In the genomic region with DNA sequence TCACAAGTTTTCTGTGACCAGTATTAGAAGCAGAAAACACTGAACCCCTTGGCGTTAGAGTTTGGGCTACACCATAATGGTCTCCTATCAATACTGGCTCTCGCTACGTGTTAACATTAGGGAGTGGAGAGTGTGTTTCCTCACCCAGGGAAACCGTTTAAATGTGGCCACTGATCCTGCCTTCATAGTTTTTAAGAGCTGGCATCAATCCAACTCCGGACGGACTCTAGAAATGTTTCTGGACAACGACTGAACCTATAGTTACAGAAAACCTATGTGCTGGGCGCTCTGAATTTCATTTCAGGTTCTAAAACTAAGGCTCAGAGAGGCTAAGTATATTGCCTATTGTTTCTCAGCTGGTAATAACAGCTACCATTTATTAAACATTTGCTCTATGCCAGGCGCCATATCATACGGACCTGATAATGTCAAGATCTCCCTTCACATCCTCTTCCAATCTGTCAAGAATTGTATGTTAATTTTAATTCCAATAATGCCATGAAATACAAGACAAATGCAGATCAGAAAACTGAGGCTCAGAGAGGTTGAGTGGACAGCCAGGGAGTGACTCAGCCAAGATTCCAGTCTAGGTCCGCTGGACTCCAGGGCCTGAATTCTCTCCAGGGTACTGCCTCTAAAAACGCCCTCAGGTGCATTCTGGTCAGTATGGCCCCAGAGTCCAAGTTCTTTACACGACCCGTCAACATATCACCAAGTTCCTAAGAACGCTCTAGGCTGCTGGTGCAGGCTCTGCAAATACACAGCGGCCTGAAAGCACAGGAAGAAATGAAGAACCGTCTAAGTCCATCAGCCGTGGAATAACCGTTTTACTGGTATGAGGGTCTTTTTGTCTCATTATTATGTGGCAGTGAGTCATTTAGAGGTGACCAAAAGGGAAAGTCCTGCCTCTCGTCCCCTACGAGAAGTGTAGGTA, we compare ENCODE assay signal across 2 cellular contexts.
A peak's percentile ranks its signal among the peaks of the same experiment; 100 is the strongest.
TF ChIP-seq lines count a peak whose summit lies in the region.

No MANE protein-coding gene starts in this region.

TF ChIP-seq in GM12891, 5 proteins besides CTCF, POLR2A, EP300 and RAD21:
- no peak for TF ChIP-seq PAX5 (IDR thresholded peaks at IDR 0.05; ENCODE audit: insufficient read depth, low read length, severe bottlenecking)
- no peak; the same call in 1 of the 2 replicates for TF ChIP-seq POLR2AphosphoS5 (IDR thresholded peaks at IDR 0.05; ENCODE audit: low read depth, low read length)
- TF ChIP-seq SPI1 (IDR thresholded peaks at IDR 0.05; ENCODE audit: low read depth, low read length), result peak; percentile 56; the same call in 1 of the 2 replicates
- TF ChIP-seq POU2F2 (IDR thresholded peaks at IDR 0.05; ENCODE audit: low read depth, low read length), result no peak; the same call in 1 of the 2 replicates
- 0 out of 2 replicates have a peak, but pooled peaks have one; percentile 10 for TF ChIP-seq TAF1 (IDR thresholded peaks at IDR 0.05; ENCODE audit: low read depth, low read length)

TF ChIP-seq in GM12878, 131 proteins besides CTCF, POLR2A, EP300 and RAD21 (continues in another document):
- TF ChIP-seq TCF12 (IDR thresholded peaks at IDR 0.05; ENCODE audit: low read depth, low read length) (peak; percentile 33; the same call in 1 of the 2 replicates), TCF7 (IDR thresholded peaks at IDR 0.05; ENCODE audit: borderline replicate concordance) (peak; percentile 63; the same call in 1 of the 2 replicates), DPF2 (IDR thresholded peaks at IDR 0.05) (peak; percentile 96), STAT1 (conservative IDR thresholded peaks at IDR 0.05) (no peak), IKZF2 (IDR thresholded peaks at IDR 0.05) (peak in 1 of 2 experiments; percentile 88; a peak in 3 of 4 replicates), YBX1 (IDR thresholded peaks at IDR 0.05) (no peak), JUND (IDR thresholded peaks at IDR 0.05; ENCODE audit: low read depth, low read length) (peak; percentile 85), MYC (IDR thresholded peaks at IDR 0.05; ENCODE audit: insufficient read depth, insufficient read length, insufficient replicate concordance, low read length, severe bottlenecking) (no peak), TBL1XR1 (IDR thresholded peaks at IDR 0.05; ENCODE audit: low read depth, low read length) (no peak), EED (IDR thresholded peaks at IDR 0.05; ENCODE audit: low read depth) (peak; percentile 94), NR2C1 (IDR thresholded peaks at IDR 0.05) (no peak), MEF2A (IDR thresholded peaks at IDR 0.05; ENCODE audit: insufficient read depth, low read depth, low read length) (0 out of 2 replicates have a peak, but pooled peaks have one; percentile 72), SRF (IDR thresholded peaks at IDR 0.05; ENCODE audit: low read depth in 2 of 2, low read length in 2 of 2) (peak in 1 of 2 experiments; percentile 85; a peak in 2 of 4 replicates), ZZZ3 (IDR thresholded peaks at IDR 0.05; ENCODE audit: control insufficient read depth, insufficient read length, low read depth) (no peak), KDM1A (IDR thresholded peaks at IDR 0.05; ENCODE audit: borderline replicate concordance) (no peak), FOXK2 (IDR thresholded peaks at IDR 0.05) (no peak), MXI1 (IDR thresholded peaks at IDR 0.05; ENCODE audit: low read depth, low read length) (peak; percentile 51), NFIC (IDR thresholded peaks at IDR 0.05; ENCODE audit: low read depth, low read length) (peak; percentile 97), RFX5 (IDR thresholded peaks at IDR 0.05; ENCODE audit: low read depth, low read length) (no peak), STAT3 (IDR thresholded peaks at IDR 0.05; ENCODE audit: low read depth, low read length) (0 out of 2 replicates have a peak, but pooled peaks have one; percentile 81), RUNX3 (IDR thresholded peaks at IDR 0.05; ENCODE audit: low read length) (peak; percentile 96), CHD2 (IDR thresholded peaks at IDR 0.05; ENCODE audit: borderline replicate concordance, low read depth, low read length) (no peak), BMI1 (IDR thresholded peaks at IDR 0.05; ENCODE audit: borderline replicate concordance) (0 out of 2 replicates have a peak, but pooled peaks have one; percentile 52), RELA (IDR thresholded peaks at IDR 0.05; ENCODE audit: borderline replicate concordance, partially characterized antibody) (peak; percentile 81), FOXM1 (IDR thresholded peaks at IDR 0.05; ENCODE audit: low read depth, low read length) (peak; percentile 93), TCF3 (IDR thresholded peaks at IDR 0.05; ENCODE audit: borderline replicate concordance, insufficient read depth, low read depth, low read length) (0 out of 2 replicates have a peak, but pooled peaks have one; percentile 3), EZH2 (IDR thresholded peaks at IDR 0.05; ENCODE audit: borderline replicate concordance, control insufficient read depth, low read depth, low read length) (no peak), SPI1 (IDR thresholded peaks at IDR 0.05; ENCODE audit: borderline replicate concordance, insufficient read depth, low read depth, low read length) (0 out of 2 replicates have a peak, but pooled peaks have one; percentile 36), IRF4 (IDR thresholded peaks at IDR 0.05; ENCODE audit: low read depth, low read length) (peak; percentile 97), BACH1 (IDR thresholded peaks at IDR 0.05; ENCODE audit: borderline replicate concordance) (peak; percentile 57; the same call in 1 of the 2 replicates)
- TF ChIP-seq, protein P1, sequence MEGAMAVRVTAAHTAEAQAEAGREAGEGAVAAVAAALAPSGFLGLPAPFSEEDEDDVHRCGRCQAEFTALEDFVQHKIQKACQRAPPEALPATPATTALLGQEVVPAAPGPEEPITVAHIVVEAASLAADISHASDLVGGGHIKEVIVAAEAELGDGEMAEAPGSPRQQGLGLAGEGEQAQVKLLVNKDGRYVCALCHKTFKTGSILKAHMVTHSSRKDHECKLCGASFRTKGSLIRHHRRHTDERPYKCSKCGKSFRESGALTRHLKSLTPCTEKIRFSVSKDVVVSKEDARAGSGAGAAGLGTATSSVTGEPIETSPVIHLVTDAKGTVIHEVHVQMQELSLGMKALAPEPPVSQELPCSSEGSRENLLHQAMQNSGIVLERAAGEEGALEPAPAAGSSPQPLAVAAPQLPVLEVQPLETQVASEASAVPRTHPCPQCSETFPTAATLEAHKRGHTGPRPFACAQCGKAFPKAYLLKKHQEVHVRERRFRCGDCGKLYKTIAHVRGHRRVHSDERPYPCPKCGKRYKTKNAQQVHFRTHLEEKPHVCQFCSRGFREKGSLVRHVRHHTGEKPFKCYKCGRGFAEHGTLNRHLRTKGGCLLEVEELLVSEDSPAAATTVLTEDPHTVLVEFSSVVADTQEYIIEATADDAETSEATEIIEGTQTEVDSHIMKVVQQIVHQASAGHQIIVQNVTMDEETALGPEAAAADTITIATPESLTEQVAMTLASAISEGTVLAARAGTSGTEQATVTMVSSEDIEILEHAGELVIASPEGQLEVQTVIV (IDR thresholded peaks at IDR 0.05; ENCODE audit: borderline replicate concordance, partially characterized antibody), result no peak
- TF ChIP-seq, protein P2, sequence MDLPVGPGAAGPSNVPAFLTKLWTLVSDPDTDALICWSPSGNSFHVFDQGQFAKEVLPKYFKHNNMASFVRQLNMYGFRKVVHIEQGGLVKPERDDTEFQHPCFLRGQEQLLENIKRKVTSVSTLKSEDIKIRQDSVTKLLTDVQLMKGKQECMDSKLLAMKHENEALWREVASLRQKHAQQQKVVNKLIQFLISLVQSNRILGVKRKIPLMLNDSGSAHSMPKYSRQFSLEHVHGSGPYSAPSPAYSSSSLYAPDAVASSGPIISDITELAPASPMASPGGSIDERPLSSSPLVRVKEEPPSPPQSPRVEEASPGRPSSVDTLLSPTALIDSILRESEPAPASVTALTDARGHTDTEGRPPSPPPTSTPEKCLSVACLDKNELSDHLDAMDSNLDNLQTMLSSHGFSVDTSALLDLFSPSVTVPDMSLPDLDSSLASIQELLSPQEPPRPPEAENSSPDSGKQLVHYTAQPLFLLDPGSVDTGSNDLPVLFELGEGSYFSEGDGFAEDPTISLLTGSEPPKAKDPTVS (IDR thresholded peaks at IDR 0.05; ENCODE audit: low read depth, low read length), result no peak
- TF ChIP-seq, protein P3, sequence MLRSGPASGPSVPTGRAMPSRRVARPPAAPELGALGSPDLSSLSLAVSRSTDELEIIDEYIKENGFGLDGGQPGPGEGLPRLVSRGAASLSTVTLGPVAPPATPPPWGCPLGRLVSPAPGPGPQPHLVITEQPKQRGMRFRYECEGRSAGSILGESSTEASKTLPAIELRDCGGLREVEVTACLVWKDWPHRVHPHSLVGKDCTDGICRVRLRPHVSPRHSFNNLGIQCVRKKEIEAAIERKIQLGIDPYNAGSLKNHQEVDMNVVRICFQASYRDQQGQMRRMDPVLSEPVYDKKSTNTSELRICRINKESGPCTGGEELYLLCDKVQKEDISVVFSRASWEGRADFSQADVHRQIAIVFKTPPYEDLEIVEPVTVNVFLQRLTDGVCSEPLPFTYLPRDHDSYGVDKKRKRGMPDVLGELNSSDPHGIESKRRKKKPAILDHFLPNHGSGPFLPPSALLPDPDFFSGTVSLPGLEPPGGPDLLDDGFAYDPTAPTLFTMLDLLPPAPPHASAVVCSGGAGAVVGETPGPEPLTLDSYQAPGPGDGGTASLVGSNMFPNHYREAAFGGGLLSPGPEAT (IDR thresholded peaks at IDR 0.05; ENCODE audit: low read depth), result peak; percentile 89; the same call in 1 of the 2 replicates
- TF ChIP-seq, protein P4, sequence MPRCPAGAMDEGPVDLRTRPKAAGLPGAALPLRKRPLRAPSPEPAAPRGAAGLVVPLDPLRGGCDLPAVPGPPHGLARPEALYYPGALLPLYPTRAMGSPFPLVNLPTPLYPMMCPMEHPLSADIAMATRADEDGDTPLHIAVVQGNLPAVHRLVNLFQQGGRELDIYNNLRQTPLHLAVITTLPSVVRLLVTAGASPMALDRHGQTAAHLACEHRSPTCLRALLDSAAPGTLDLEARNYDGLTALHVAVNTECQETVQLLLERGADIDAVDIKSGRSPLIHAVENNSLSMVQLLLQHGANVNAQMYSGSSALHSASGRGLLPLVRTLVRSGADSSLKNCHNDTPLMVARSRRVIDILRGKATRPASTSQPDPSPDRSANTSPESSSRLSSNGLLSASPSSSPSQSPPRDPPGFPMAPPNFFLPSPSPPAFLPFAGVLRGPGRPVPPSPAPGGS (IDR thresholded peaks at IDR 0.05; ENCODE audit: borderline replicate concordance, insufficient read depth, low read depth, low read length, poor library complexity, severe bottlenecking), result peak; percentile 86
- TF ChIP-seq, protein P5, sequence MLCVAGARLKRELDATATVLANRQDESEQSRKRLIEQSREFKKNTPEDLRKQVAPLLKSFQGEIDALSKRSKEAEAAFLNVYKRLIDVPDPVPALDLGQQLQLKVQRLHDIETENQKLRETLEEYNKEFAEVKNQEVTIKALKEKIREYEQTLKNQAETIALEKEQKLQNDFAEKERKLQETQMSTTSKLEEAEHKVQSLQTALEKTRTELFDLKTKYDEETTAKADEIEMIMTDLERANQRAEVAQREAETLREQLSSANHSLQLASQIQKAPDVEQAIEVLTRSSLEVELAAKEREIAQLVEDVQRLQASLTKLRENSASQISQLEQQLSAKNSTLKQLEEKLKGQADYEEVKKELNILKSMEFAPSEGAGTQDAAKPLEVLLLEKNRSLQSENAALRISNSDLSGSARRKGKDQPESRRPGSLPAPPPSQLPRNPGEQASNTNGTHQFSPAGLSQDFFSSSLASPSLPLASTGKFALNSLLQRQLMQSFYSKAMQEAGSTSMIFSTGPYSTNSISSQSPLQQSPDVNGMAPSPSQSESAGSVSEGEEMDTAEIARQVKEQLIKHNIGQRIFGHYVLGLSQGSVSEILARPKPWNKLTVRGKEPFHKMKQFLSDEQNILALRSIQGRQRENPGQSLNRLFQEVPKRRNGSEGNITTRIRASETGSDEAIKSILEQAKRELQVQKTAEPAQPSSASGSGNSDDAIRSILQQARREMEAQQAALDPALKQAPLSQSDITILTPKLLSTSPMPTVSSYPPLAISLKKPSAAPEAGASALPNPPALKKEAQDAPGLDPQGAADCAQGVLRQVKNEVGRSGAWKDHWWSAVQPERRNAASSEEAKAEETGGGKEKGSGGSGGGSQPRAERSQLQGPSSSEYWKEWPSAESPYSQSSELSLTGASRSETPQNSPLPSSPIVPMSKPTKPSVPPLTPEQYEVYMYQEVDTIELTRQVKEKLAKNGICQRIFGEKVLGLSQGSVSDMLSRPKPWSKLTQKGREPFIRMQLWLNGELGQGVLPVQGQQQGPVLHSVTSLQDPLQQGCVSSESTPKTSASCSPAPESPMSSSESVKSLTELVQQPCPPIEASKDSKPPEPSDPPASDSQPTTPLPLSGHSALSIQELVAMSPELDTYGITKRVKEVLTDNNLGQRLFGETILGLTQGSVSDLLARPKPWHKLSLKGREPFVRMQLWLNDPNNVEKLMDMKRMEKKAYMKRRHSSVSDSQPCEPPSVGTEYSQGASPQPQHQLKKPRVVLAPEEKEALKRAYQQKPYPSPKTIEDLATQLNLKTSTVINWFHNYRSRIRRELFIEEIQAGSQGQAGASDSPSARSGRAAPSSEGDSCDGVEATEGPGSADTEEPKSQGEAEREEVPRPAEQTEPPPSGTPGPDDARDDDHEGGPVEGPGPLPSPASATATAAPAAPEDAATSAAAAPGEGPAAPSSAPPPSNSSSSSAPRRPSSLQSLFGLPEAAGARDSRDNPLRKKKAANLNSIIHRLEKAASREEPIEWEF (IDR thresholded peaks at IDR 0.05; ENCODE audit: insufficient replicate concordance, low read depth, low read length), result no peak
- TF ChIP-seq, protein P6, sequence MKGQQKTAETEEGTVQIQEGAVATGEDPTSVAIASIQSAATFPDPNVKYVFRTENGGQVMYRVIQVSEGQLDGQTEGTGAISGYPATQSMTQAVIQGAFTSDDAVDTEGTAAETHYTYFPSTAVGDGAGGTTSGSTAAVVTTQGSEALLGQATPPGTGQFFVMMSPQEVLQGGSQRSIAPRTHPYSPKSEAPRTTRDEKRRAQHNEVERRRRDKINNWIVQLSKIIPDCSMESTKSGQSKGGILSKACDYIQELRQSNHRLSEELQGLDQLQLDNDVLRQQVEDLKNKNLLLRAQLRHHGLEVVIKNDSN (IDR thresholded peaks at IDR 0.05; ENCODE audit: borderline replicate concordance, extremely low read length, insufficient read depth, low read depth, low read length), result no peak
- TF ChIP-seq, protein P7, sequence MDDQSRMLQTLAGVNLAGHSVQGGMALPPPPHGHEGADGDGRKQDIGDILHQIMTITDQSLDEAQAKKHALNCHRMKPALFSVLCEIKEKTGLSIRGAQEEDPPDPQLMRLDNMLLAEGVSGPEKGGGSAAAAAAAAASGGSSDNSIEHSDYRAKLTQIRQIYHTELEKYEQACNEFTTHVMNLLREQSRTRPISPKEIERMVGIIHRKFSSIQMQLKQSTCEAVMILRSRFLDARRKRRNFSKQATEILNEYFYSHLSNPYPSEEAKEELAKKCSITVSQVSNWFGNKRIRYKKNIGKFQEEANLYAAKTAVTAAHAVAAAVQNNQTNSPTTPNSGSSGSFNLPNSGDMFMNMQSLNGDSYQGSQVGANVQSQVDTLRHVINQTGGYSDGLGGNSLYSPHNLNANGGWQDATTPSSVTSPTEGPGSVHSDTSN (IDR thresholded peaks at IDR 0.05; ENCODE audit: insufficient replicate concordance, low read depth, low read length), result no peak
- TF ChIP-seq, protein P8, sequence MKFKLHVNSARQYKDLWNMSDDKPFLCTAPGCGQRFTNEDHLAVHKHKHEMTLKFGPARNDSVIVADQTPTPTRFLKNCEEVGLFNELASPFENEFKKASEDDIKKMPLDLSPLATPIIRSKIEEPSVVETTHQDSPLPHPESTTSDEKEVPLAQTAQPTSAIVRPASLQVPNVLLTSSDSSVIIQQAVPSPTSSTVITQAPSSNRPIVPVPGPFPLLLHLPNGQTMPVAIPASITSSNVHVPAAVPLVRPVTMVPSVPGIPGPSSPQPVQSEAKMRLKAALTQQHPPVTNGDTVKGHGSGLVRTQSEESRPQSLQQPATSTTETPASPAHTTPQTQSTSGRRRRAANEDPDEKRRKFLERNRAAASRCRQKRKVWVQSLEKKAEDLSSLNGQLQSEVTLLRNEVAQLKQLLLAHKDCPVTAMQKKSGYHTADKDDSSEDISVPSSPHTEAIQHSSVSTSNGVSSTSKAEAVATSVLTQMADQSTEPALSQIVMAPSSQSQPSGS (IDR thresholded peaks at IDR 0.05; ENCODE audit: low read length), result peak; percentile 91
